ENCODE assay signal across 30 cellular contexts in the genomic region with DNA sequence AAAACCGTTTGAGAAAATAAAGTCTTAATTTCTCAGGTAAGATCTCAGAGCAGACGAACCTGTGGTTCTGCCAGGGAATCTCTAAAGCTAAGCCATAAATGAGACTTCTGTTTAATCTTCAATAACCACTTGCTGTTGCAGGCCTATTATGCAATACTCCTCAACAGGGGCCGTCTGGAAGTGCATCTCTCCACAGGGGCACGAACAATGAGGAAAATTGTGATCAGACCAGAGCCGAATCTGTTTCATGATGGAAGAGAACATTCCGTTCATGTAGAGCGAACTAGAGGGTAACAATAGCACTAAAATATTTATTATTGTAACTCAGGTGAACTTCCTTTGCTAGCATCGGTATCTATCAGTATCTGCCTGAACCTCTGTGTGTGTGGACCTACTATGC.
DNase-seq lines count a peak whose midpoint lies in the region; FAIRE-seq lines count a peak whose summit lies in the region.
"Had no signal": no experiment of that assay in that cellular context is flagged by ENCODE, and none has a peak within 500 bp of the region (broad histone marks: within the 10 kb centered on the region; RNA-seq: fewer than 3 reads in every experiment).

No MANE protein-coding gene starts in this region.

- DNase-seq in NCI-H146 (lab: John Stamatoyannopoulos, UW) (peak; percentile 32), NCI-H146 treated with DMSO at 0.1 percent for 48 hours (lab: John Stamatoyannopoulos, UW; ENCODE audit: unreplicated experiment) (no peak), SK-N-DZ (ENCODE audit: low spot score) (peak; percentile 45), midbrain (lab: John Stamatoyannopoulos, UW) (peak; percentile 16), middle frontal gyrus (ENCODE audit: extremely low spot score, low spot score) (no peak), frontal cortex (ENCODE audit: low spot score in 2 of 2) (no peak)
- DNase-seq in stimulated activated CD4-positive, alpha-beta T cell treated with anti-CD3 and anti-CD28 coated beads, Interleukin-2, amount 100 ng/mL, for 24 hours: no peak
- DNase-seq: 8988T; activated CD4-positive, alpha-beta T cell treated with anti-CD3 and anti-CD28 coated beads for 4 hours; activated CD8-positive, alpha-beta T cell treated with anti-CD3 and anti-CD28 coated beads, Interleukin-2, amount 10 ng/mL, durations not matched to agents 7 days and 5 days; amniotic stem cell; CD4-positive, alpha-beta memory T cell; IMR-90; NCI-H1092; NCI-H187; NCI-H2171 treated with DMSO at 0.1 percent for 48 hours; NCI-H526; nephron progenitor cell; Peyer's patch; right lobe of liver; SIG-M5; stimulated activated CD4-positive, alpha-beta T cell treated with anti-CD3 and anti-CD28 coated beads, Interleukin-12 subunit alpha, Interleukin-12 subunit beta, amount 100 ng/mL, for 4 hours; stimulated activated CD4-positive, alpha-beta T cell treated with anti-CD3 and anti-CD28 coated beads, Interleukin-4, amount 100 ng/mL, for 24 hours; SW 1271; T-helper 9 cell had no signal

- H3K27ac ChIP-seq in temporal lobe (ENCODE audit: low read depth, low read length): peak overlapping the region; percentile 20
- H3K27ac ChIP-seq: gastroesophageal sphincter, hepatocyte, Peyer's patch, right lobe of liver, VCaP had no signal

- FAIRE-seq in frontal cortex (lab: Jason Lieb, UNC): no peak
- FAIRE-seq: D721Med had no signal

Comparison
In these comparisons a context has a peak if more than half of its experiments do, and no peak if none do; other contexts are left out.
1. DNase-seq: peak in NCI-H146 (single experiment), SK-N-DZ (single experiment) and midbrain (single experiment); none in NCI-H146 treated with DMSO at 0.1 percent for 48 hours (single experiment), middle frontal gyrus (single experiment), stimulated activated CD4-positive, alpha-beta T cell treated with anti-CD3 and anti-CD28 coated beads, Interleukin-2, amount 100 ng/mL, for 24 hours (0 of 2) and frontal cortex (0 of 2).